25 cellular contexts compared by ENCODE assay signal in the genomic region with DNA sequence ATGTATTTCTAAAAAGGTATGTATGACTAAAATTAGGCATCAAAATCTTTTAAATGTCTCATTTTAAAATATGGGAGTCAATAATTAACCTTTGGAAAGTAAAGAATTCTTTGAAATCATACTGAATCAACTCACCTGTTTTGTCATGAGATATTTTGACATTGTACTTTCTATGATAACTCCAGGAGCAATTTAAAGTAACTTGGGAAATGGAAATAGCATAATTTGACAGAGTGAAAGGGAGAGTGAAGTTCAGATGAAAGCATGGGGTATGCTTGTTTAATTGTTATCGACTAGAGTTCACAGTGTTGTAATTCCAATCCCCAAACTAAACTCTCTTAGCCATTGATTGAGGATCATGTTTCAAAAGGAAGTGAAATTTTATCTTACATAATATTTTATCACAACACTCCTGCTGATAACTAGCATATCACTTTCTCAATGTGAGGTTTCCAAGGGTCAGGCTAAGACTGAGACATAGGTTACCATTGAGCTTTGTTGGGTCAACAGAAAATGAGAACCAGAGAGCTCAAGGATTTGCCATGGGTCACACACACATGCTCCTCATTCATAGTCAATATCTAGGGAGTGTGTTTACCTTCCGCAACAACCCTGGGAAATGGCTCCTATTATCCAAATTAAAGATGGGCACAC. TPM values are rescaled to one million over a fixed set of nuclear protein-coding genes. Genes with fewer than 3 reads are reported as not detected.
DNase-seq lines count a peak whose midpoint lies in the region; ATAC-seq, FAIRE-seq and TF ChIP-seq lines count a peak whose summit lies in the region.
"Had no signal": no experiment of that assay in that cellular context is flagged by ENCODE, and none has a peak within 500 bp of the region (broad histone marks: within the 10 kb centered on the region; RNA-seq: fewer than 3 reads in every experiment).

No MANE protein-coding gene starts in this region.

- no TSS peak for BruUV-seq in MCF 10A (replicated peaks; lab: Mats Ljungman, UMichigan)

- DNase-seq in NCI-H748 (lab: John Stamatoyannopoulos, UW; ENCODE audit: unreplicated experiment) (peak; percentile 49), NCI-H748 treated with DMSO at 0.1 percent for 48 hours (lab: John Stamatoyannopoulos, UW) (no peak), islet precursor cell (peak; percentile 3), mucosa of gallbladder (ENCODE audit: low spot score) (peak; percentile 22), MCF 10A (ENCODE audit: unreplicated experiment) (no peak), HTR-8/SVneo (ENCODE audit: insufficient read length, low spot score) (no peak)
- DNase-seq: CD4-positive, CD25-positive, alpha-beta regulatory T cell; H9; IMR-90; KG1; MM.1S; NCI-H1048; NCI-H1417; NCI-H187 treated with DMSO at 0.1 percent for 48 hours; NCI-H446 treated with DMSO at 0.1 percent for 48 hours; NCI-H69; NK-92 treated with Interleukin-12 subunit alpha and Interleukin-12 subunit beta, amount 100 ng/mL, for 24 hours; PC-3; SK-N-SH; SW 1271 had no signal

- intact Hi-C loops in MCF 10A (cut with micrococcal nuclease), result no loop called here

- no peak for ATAC-seq in GM19452 (IDR thresholded peaks at IDR 0.05; ENCODE audit: unreplicated experiment)
- ATAC-seq: GM23338, PC-3 had no signal

- POLR2A ChIA-PET in MCF 10A (lab: Yijun Ruan, JAX), result no interaction called here

- H3K4me3 Mint-ChIP-seq in MCF 10A (ENCODE audit: unreplicated experiment), result no peak overlapping the region
- H3K4me3 Mint-ChIP-seq: CD4-positive, CD25-positive, alpha-beta regulatory T cell; GM23338; H9 had no signal

- no peak overlapping the region for H3K27ac Mint-ChIP-seq in MCF 10A (ENCODE audit: low read depth, unreplicated experiment)
- H3K27ac Mint-ChIP-seq: CD4-positive, CD25-positive, alpha-beta regulatory T cell; GM23338; H9 had no signal

- no peaks in the 10 kb centered on the region for H3K9me3 Mint-ChIP-seq in MCF 10A (ENCODE audit: unreplicated experiment)
- H3K9me3 Mint-ChIP-seq: GM23338, H9 had no signal

- peaks cover 36% of the 10 kb centered on the region for H3K27me3 Mint-ChIP-seq in MCF 10A (ENCODE audit: insufficient read depth, unreplicated experiment)

- no peak for TF ChIP-seq CTCF in MCF 10A (IDR thresholded peaks at IDR 0.05; ENCODE audit: unreplicated experiment)

- FAIRE-seq in HTR-8/SVneo (lab: Jason Lieb, UNC), result no peak
- FAIRE-seq: GM18507 had no signal

- H3K36me3 Mint-ChIP-seq in MCF 10A (ENCODE audit: insufficient read depth, unreplicated experiment), result no peaks in the 10 kb centered on the region
- H3K36me3 Mint-ChIP-seq: CD4-positive, CD25-positive, alpha-beta regulatory T cell had no signal

- CTCF ChIA-PET in MCF 10A (lab: Yijun Ruan, JAX), result interaction anchor here (0.6 kb wide), 1 partner anchor 392 kb away, joined by 3 read pairs; no protein-coding TSS in a partner anchor

- no peaks in the 10 kb centered on the region for H3K4me1 Mint-ChIP-seq in MCF 10A (ENCODE audit: insufficient read depth, unreplicated experiment)
- H3K4me1 Mint-ChIP-seq: CD4-positive, CD25-positive, alpha-beta regulatory T cell had no signal

RNA-seq across cellular contexts. Expression of a gene that starts 2.3 kb away (rescaled TPM):
- total RNA-seq in mucosa of gallbladder, result 382 TPM
- not detected in 2 replicates for total RNA-seq in MCF 10A (2022)
- total RNA-seq: A172; CD4-positive, CD25-positive, alpha-beta regulatory T cell; GM23338; H9; HT1080; PC-3 had no signal

RNA-seq across cellular contexts. Expression of a gene that starts 38.0 kb away (rescaled TPM):
- total RNA-seq in mucosa of gallbladder (113 TPM), MCF 10A (2022) (not detected in 2 replicates)
- total RNA-seq: A172; CD4-positive, CD25-positive, alpha-beta regulatory T cell; GM23338; H9; HT1080; IMR-90; PC-3 had no signal

RNA-seq across cellular contexts. Expression of a gene that starts 39.3 kb away (rescaled TPM):
- total RNA-seq in mucosa of gallbladder (not detected), MCF 10A (2022) (not detected in 2 replicates)
- total RNA-seq: A172; CD4-positive, CD25-positive, alpha-beta regulatory T cell; GM23338; H9; HT1080; IMR-90; PC-3 had no signal

Comparison
In these comparisons a context has a peak if more than half of its experiments do, and no peak if none do; other contexts are left out.
1. DNase-seq: peak in NCI-H748 (single experiment), islet precursor cell (single experiment) and mucosa of gallbladder (single experiment); none in NCI-H748 treated with DMSO at 0.1 percent for 48 hours (single experiment), MCF 10A (single experiment) and HTR-8/SVneo (single experiment).
2. RNA of a gene that starts 2.3 kb away (total RNA-seq): 382 TPM in mucosa of gallbladder (single experiment); not detected in MCF 10A; every median in the first group is over 100 times any median in the second.
3. RNA of a gene that starts 38.0 kb away (total RNA-seq): 113 TPM in mucosa of gallbladder (single experiment); not detected in MCF 10A; every median in the first group is over 100 times any median in the second.